Comparison of ENCODE assay signal across 1 cellular context in the genomic region with DNA sequence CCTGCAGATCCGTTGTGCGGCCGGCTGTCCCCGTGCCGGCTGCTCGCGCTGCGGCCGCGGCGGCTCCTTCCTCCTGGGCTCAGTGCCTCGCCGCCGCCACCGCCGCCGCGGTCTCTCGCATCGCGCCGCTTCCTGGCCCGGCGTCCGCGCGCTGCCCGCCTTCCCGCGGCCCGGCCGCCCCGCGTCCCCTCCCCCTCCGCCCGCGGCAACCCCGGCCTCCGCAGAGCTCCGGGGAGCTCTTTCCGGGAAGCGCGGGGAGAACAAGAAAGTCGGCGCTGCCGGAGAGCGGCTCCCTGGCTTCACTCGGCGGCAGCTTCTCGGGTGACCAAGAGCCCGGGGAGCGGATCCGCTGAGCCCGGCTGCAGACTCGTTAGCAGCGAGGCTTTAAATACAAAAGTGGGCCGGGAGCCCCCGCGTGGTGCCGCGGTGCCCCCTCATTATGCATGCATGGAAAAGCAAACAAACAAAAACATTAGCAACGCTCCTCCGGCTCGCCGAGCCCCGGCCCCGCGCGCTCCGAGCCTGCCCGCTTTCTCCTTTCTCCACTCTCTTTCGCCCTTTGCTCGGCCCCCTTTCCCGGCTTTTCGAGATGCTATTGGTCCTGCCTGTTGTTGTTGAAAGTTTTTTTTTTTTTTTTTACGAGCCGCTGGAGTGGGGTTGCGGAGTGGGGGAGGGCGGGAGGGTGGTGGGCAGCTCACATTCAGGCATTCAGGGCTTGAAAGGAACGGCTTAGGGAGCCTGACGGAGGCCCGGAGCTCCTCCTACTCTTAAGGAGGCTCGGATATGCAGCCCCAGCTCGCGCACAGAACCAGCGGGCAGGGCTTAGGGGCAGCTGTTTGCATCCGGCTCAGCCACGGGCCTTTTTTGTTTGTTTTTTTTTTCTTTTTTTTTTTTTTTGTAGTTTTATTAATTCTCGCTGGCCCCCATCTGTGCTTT.
TF ChIP-seq lines count a peak whose summit lies in the region.

A gene with protein sequence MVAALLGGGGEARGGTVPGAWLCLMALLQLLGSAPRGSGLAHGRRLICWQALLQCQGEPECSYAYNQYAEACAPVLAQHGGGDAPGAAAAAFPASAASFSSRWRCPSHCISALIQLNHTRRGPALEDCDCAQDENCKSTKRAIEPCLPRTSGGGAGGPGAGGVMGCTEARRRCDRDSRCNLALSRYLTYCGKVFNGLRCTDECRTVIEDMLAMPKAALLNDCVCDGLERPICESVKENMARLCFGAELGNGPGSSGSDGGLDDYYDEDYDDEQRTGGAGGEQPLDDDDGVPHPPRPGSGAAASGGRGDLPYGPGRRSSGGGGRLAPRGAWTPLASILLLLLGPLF (minus strand): TSS at position 361 of the 936 bp plus-strand sequence. CDS start 727 bp downstream, outside the sequence.

TF ChIP-seq in HEK293, 187 proteins besides CTCF, POLR2A, EP300 and RAD21 (continued from another document and continues in another):
- TF ChIP-seq ZNF76 (tag by site-specific recombination; IDR thresholded peaks at IDR 0.05; ENCODE audit: borderline replicate concordance, low read depth) (0 out of 2 replicates have a peak, but pooled peaks have one; percentile 41), GLIS1 (tag by site-specific recombination; IDR thresholded peaks at IDR 0.05) (peak; percentile 34), ZNF391 (tag by site-specific recombination; IDR thresholded peaks at IDR 0.05; ENCODE audit: borderline replicate concordance, low read depth) (0 out of 2 replicates have a peak, but pooled peaks have one; percentile 14), ZBTB26 (tag by site-specific recombination; optimal IDR thresholded peaks at IDR 0.05) (peak; percentile 66), ZNF23 (tag by site-specific recombination; IDR thresholded peaks at IDR 0.05; ENCODE audit: borderline replicate concordance) (no peak), BCL11B (tag by site-specific recombination; IDR thresholded peaks at IDR 0.05; ENCODE audit: low read depth) (peak; percentile 58; the same call in 1 of the 2 replicates), ZNF133 (tag by site-specific recombination; IDR thresholded peaks at IDR 0.05) (no peak), ZNF394 (tag by site-specific recombination; IDR thresholded peaks at IDR 0.05; ENCODE audit: borderline replicate concordance) (peak; percentile 71; the same call in 1 of the 2 replicates), ZBTB17 (tag by site-specific recombination; IDR thresholded peaks at IDR 0.05) (peak; percentile 94), KLF17 (tag by site-specific recombination; IDR thresholded peaks at IDR 0.05) (peak; percentile 48; the same call in 1 of the 2 replicates), GLIS2 (tag by site-specific recombination; IDR thresholded peaks at IDR 0.05) (peak; percentile 87), RBAK (tag by site-specific recombination; IDR thresholded peaks at IDR 0.05) (no peak), ZSCAN4 (tag by site-specific recombination; IDR thresholded peaks at IDR 0.05) (no peak), ZNF302 (tag by site-specific recombination; IDR thresholded peaks at IDR 0.05; ENCODE audit: low read depth) (no peak), MEIS1 (CRISPR knock-in tag; IDR thresholded peaks at IDR 0.05; ENCODE audit: borderline replicate concordance) (no peak), ZNF426 (tag by site-specific recombination; IDR thresholded peaks at IDR 0.05) (no peak), ZNF658 (tag by site-specific recombination; IDR thresholded peaks at IDR 0.05) (no peak), WT1 (tag by site-specific recombination; IDR thresholded peaks at IDR 0.05) (peak; percentile 68), ZNF768 (tag by site-specific recombination; IDR thresholded peaks at IDR 0.05) (no peak), ZNF155 (tag by site-specific recombination; IDR thresholded peaks at IDR 0.05) (no peak), ZNF223 (tag by site-specific recombination; IDR thresholded peaks at IDR 0.05) (no peak), ZNF184 (tag by site-specific recombination; IDR thresholded peaks at IDR 0.05) (no peak), ZSCAN5A (tag by site-specific recombination; IDR thresholded peaks at IDR 0.05) (no peak), ZNF701 (tag by site-specific recombination; IDR thresholded peaks at IDR 0.05) (no peak), ZNF18 (tag by site-specific recombination; IDR thresholded peaks at IDR 0.05) (no peak), ZNF24 (tag by site-specific recombination; IDR thresholded peaks at IDR 0.05) (peak; percentile 69; the same call in 1 of the 2 replicates), ZFP37 (tag by site-specific recombination; IDR thresholded peaks at IDR 0.05) (0 out of 2 replicates have a peak, but pooled peaks have one; percentile 43), ZEB2 (tag by site-specific recombination; IDR thresholded peaks at IDR 0.05) (peak; percentile 96), ZNF670 (tag by site-specific recombination; IDR thresholded peaks at IDR 0.05; ENCODE audit: low read depth) (no peak), ZNF561 (tag by site-specific recombination; IDR thresholded peaks at IDR 0.05; ENCODE audit: borderline replicate concordance) (peak; percentile 71; the same call in 1 of the 2 replicates), ZNF433 (tag by site-specific recombination; IDR thresholded peaks at IDR 0.05; ENCODE audit: low read depth) (no peak), ZSCAN18 (tag by site-specific recombination; IDR thresholded peaks at IDR 0.05) (no peak), ZNF366 (tag by site-specific recombination; conservative IDR thresholded peaks at IDR 0.05) (peak; percentile 37; the same call in 1 of the 2 replicates), ZNF626 (tag by site-specific recombination; IDR thresholded peaks at IDR 0.05) (no peak), ZNF140 (tag by site-specific recombination; IDR thresholded peaks at IDR 0.05) (no peak), ZNF350 (tag by site-specific recombination; IDR thresholded peaks at IDR 0.05) (no peak), ZNF560 (tag by site-specific recombination; IDR thresholded peaks at IDR 0.05; ENCODE audit: borderline replicate concordance) (no peak), ZNF37A (tag by site-specific recombination; IDR thresholded peaks at IDR 0.05) (no peak), SETDB1 (IDR thresholded peaks at IDR 0.05; ENCODE audit: insufficient read length, low read length) (no peak), ZNF544 (tag by site-specific recombination; IDR thresholded peaks at IDR 0.05) (no peak), ZNF629 (tag by site-specific recombination; IDR thresholded peaks at IDR 0.05) (peak; percentile 54), ZNF777 (tag by site-specific recombination; IDR thresholded peaks at IDR 0.05; ENCODE audit: borderline replicate concordance) (no peak), ZBTB8A (tag by site-specific recombination; IDR thresholded peaks at IDR 0.05) (peak; percentile 90), ZNF266 (tag by site-specific recombination; IDR thresholded peaks at IDR 0.05; ENCODE audit: low read depth) (no peak), ZBTB21 (tag by site-specific recombination; IDR thresholded peaks at IDR 0.05) (no peak), ZNF449 (tag by site-specific recombination; IDR thresholded peaks at IDR 0.05) (no peak)
- TF ChIP-seq, protein P1, sequence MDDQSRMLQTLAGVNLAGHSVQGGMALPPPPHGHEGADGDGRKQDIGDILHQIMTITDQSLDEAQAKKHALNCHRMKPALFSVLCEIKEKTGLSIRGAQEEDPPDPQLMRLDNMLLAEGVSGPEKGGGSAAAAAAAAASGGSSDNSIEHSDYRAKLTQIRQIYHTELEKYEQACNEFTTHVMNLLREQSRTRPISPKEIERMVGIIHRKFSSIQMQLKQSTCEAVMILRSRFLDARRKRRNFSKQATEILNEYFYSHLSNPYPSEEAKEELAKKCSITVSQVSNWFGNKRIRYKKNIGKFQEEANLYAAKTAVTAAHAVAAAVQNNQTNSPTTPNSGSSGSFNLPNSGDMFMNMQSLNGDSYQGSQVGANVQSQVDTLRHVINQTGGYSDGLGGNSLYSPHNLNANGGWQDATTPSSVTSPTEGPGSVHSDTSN (CRISPR knock-in tag; IDR thresholded peaks at IDR 0.05), result 0 out of 2 replicates have a peak, but pooled peaks have one; percentile 50
- TF ChIP-seq, protein P2, sequence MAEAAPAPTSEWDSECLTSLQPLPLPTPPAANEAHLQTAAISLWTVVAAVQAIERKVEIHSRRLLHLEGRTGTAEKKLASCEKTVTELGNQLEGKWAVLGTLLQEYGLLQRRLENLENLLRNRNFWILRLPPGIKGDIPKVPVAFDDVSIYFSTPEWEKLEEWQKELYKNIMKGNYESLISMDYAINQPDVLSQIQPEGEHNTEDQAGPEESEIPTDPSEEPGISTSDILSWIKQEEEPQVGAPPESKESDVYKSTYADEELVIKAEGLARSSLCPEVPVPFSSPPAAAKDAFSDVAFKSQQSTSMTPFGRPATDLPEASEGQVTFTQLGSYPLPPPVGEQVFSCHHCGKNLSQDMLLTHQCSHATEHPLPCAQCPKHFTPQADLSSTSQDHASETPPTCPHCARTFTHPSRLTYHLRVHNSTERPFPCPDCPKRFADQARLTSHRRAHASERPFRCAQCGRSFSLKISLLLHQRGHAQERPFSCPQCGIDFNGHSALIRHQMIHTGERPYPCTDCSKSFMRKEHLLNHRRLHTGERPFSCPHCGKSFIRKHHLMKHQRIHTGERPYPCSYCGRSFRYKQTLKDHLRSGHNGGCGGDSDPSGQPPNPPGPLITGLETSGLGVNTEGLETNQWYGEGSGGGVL (tag by site-specific recombination; IDR thresholded peaks at IDR 0.05), result peak; percentile 45
